In the genomic region with DNA sequence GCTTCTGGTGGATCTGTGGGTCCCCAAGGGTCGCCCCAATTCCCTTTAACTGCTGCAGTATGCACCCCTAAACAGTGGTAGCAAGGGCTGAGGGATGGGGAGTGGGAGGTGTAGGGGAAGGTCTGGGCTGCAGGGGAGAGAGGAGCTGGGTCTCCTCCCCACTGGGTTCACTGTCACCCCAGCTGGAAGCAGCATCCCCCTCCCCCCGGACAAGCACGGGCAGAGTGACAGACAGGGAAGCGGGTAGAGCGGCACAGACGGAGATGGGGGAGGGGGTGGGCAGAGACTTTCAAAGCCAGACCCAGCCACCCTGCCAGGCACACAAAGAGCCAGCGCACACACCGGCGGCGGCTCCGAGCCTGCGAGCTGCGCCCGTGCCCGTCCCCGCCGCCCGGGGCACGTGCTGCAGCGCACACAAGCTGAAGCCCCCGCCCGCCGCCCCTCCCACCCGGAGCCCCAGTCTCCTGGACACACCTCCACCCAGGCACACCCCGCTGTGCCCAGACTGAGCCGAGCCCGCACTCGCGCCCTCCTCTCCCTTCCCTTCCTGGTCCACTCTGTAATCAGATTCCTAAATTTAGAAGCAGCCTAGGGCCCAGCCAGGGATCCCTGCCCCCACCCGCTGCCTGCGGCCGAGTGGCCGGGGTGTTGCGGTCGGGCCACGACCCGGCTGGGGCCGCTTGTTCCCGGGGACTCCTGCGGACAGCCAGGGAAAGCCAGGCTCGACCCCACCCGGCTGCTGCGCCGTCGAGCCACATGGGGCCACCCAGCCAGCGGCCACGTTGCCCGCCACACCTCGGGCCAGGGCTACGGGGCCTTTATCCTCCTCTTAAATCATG, we compare ENCODE assay signal across 8 cellular contexts. TPM values are rescaled to one million over a fixed set of nuclear protein-coding genes. Genes with fewer than 3 reads are reported as not detected.
A peak's percentile ranks its signal among the peaks of the same experiment; 100 is the strongest.
DNase-seq lines count a peak whose midpoint lies in the region; ATAC-seq and TF ChIP-seq lines count a peak whose summit lies in the region.

No MANE protein-coding gene starts in this region.

- H3K27me3 Mint-ChIP-seq in stimulated activated naive CD8-positive, alpha-beta T cell treated with anti-CD3 and anti-CD28 coated beads, Interleukin-15, Interleukin-2, amounts not matched to agents 100 ng/mL and 50 ng/mL, for 24 hours: peaks cover 5% of the 10 kb centered on the region

- DNase-seq in D341Med (ENCODE audit: low spot score): peak; percentile 82
- DNase-seq in MM.1S: peak; percentile 13
- peak; percentile 83 for DNase-seq in cerebellar cortex (ENCODE audit: low spot score)
- peak; percentile 74 to 77 for DNase-seq in left colon

- no peaks in the 10 kb centered on the region for H3K9me3 Mint-ChIP-seq in stimulated activated naive CD8-positive, alpha-beta T cell treated with anti-CD3 and anti-CD28 coated beads, Interleukin-15, Interleukin-2, amounts not matched to agents 100 ng/mL and 50 ng/mL, for 24 hours

- intact Hi-C loops in left colon (cut with DNase I, micrococcal nuclease): no loop called here

- H3K27me3 ChIP-seq in MM.1S (replicated peaks; ENCODE audit: insufficient read depth, low read length): peaks cover 21% of the 10 kb centered on the region

- H3K27ac ChIP-seq in MM.1S (ENCODE audit: low read length): no peak overlapping the region

- peak overlapping the region; percentile 53 for H3K4me3 ChIP-seq in MM.1S (ENCODE audit: low read length)

- H3K9me2 ChIP-seq in MM.1S (replicated peaks; ENCODE audit: insufficient read depth, low read length): no peaks in the 10 kb centered on the region

- peaks cover 12% of the 10 kb centered on the region; the same call in 1 of the 2 replicates for H3K4me1 ChIP-seq in MM.1S (ENCODE audit: low read length)

- H4K20me1 ChIP-seq in MM.1S (ENCODE audit: insufficient read depth, low read length): no peaks in the 10 kb centered on the region

- H3K79me2 ChIP-seq in MM.1S (ENCODE audit: low read length): no peaks in the 10 kb centered on the region

- peak overlapping the region; percentile 80 for H2AFZ ChIP-seq in MM.1S (ENCODE audit: low read length)

- H3K4me1 Mint-ChIP-seq in stimulated activated naive CD8-positive, alpha-beta T cell treated with anti-CD3 and anti-CD28 coated beads, Interleukin-15, Interleukin-2, amounts not matched to agents 100 ng/mL and 50 ng/mL, for 24 hours (ENCODE audit: low read depth): peaks cover 12% of the 10 kb centered on the region

- peak overlapping the region; percentile 86 for H3K4me2 ChIP-seq in MM.1S (ENCODE audit: low read depth, low read length)

- no peak overlapping the region for H3K27ac Mint-ChIP-seq in stimulated activated naive CD8-positive, alpha-beta T cell treated with anti-CD3 and anti-CD28 coated beads, Interleukin-15, Interleukin-2, amounts not matched to agents 100 ng/mL and 50 ng/mL, for 24 hours

- no peaks in the 10 kb centered on the region for H3F3A ChIP-seq in MM.1S (ENCODE audit: insufficient read depth, low read length)

- no peaks in the 10 kb centered on the region for H3K36me3 Mint-ChIP-seq in stimulated activated naive CD8-positive, alpha-beta T cell treated with anti-CD3 and anti-CD28 coated beads, Interleukin-15, Interleukin-2, amounts not matched to agents 100 ng/mL and 50 ng/mL, for 24 hours (ENCODE audit: low read depth)

- ATAC-seq in SK-N-SH treated with all-trans-retinoic acid at 6 μM for 48 hours (peak; percentile 19), left colon (peak; percentile 31), HG03469 (IDR thresholded peaks at IDR 0.05; ENCODE audit: unreplicated experiment) (no peak), GM21786 (IDR thresholded peaks at IDR 0.05; ENCODE audit: unreplicated experiment) (no peak)

- peak overlapping the region; percentile 48 for H3K4me3 Mint-ChIP-seq in stimulated activated naive CD8-positive, alpha-beta T cell treated with anti-CD3 and anti-CD28 coated beads, Interleukin-15, Interleukin-2, amounts not matched to agents 100 ng/mL and 50 ng/mL, for 24 hours

- no peak overlapping the region for H3K9ac ChIP-seq in MM.1S (ENCODE audit: low read length)

- TF ChIP-seq CTCF in MM.1S (IDR thresholded peaks at IDR 0.05; ENCODE audit: low read length): no peak

- H3K9me3 ChIP-seq in MM.1S (replicated peaks; ENCODE audit: insufficient read depth, low read length): no peaks in the 10 kb centered on the region

- H3K36me3 ChIP-seq in MM.1S (replicated peaks; ENCODE audit: insufficient read depth, low read length): no peaks in the 10 kb centered on the region

TF ChIP-seq in SK-N-SH treated with all-trans-retinoic acid at 6 μM for 48 hours, 23 proteins besides CTCF, POLR2A, EP300 and RAD21 (continues in another document):
- TF ChIP-seq ARNTL (CRISPR knock-in tag; IDR thresholded peaks at IDR 0.05; ENCODE audit: borderline replicate concordance, low read depth) (no peak), ZC3H10 (CRISPR knock-in tag; IDR thresholded peaks at IDR 0.05) (no peak), ZFP3 (CRISPR knock-in tag; IDR thresholded peaks at IDR 0.05) (no peak), PPARA (CRISPR knock-in tag; IDR thresholded peaks at IDR 0.05; ENCODE audit: borderline replicate concordance) (no peak), TOX (CRISPR knock-in tag; IDR thresholded peaks at IDR 0.05; ENCODE audit: borderline replicate concordance) (no peak), ZFP30 (CRISPR knock-in tag; IDR thresholded peaks at IDR 0.05) (no peak), OSR1 (CRISPR knock-in tag; IDR thresholded peaks at IDR 0.05) (no peak), GLIS3 (CRISPR knock-in tag; IDR thresholded peaks at IDR 0.05) (no peak), ZNF70 (CRISPR knock-in tag; IDR thresholded peaks at IDR 0.05) (no peak), BACH2 (CRISPR knock-in tag; IDR thresholded peaks at IDR 0.05; ENCODE audit: borderline replicate concordance) (no peak)
- TF ChIP-seq, protein P1, sequence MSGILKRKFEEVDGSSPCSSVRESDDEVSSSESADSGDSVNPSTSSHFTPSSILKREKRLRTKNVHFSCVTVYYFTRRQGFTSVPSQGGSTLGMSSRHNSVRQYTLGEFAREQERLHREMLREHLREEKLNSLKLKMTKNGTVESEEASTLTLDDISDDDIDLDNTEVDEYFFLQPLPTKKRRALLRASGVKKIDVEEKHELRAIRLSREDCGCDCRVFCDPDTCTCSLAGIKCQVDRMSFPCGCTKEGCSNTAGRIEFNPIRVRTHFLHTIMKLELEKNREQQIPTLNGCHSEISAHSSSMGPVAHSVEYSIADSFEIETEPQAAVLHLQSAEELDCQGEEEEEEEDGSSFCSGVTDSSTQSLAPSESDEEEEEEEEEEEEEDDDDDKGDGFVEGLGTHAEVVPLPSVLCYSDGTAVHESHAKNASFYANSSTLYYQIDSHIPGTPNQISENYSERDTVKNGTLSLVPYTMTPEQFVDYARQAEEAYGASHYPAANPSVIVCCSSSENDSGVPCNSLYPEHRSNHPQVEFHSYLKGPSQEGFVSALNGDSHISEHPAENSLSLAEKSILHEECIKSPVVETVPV (CRISPR knock-in tag; IDR thresholded peaks at IDR 0.05): no peak
- TF ChIP-seq, protein P2, sequence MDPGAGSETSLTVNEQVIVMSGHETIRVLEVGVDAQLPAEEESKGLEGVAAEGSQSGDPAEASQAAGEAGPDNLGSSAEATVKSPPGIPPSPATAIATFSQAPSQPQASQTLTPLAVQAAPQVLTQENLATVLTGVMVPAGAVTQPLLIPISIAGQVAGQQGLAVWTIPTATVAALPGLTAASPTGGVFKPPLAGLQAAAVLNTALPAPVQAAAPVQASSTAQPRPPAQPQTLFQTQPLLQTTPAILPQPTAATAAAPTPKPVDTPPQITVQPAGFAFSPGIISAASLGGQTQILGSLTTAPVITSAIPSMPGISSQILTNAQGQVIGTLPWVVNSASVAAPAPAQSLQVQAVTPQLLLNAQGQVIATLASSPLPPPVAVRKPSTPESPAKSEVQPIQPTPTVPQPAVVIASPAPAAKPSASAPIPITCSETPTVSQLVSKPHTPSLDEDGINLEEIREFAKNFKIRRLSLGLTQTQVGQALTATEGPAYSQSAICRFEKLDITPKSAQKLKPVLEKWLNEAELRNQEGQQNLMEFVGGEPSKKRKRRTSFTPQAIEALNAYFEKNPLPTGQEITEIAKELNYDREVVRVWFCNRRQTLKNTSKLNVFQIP (CRISPR knock-in tag; IDR thresholded peaks at IDR 0.05; ENCODE audit: borderline replicate concordance, low read depth): no peak
- TF ChIP-seq, protein P3, sequence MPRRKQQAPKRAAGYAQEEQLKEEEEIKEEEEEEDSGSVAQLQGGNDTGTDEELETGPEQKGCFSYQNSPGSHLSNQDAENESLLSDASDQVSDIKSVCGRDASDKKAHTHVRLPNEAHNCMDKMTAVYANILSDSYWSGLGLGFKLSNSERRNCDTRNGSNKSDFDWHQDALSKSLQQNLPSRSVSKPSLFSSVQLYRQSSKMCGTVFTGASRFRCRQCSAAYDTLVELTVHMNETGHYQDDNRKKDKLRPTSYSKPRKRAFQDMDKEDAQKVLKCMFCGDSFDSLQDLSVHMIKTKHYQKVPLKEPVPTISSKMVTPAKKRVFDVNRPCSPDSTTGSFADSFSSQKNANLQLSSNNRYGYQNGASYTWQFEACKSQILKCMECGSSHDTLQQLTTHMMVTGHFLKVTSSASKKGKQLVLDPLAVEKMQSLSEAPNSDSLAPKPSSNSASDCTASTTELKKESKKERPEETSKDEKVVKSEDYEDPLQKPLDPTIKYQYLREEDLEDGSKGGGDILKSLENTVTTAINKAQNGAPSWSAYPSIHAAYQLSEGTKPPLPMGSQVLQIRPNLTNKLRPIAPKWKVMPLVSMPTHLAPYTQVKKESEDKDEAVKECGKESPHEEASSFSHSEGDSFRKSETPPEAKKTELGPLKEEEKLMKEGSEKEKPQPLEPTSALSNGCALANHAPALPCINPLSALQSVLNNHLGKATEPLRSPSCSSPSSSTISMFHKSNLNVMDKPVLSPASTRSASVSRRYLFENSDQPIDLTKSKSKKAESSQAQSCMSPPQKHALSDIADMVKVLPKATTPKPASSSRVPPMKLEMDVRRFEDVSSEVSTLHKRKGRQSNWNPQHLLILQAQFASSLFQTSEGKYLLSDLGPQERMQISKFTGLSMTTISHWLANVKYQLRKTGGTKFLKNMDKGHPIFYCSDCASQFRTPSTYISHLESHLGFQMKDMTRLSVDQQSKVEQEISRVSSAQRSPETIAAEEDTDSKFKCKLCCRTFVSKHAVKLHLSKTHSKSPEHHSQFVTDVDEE (CRISPR knock-in tag; IDR thresholded peaks at IDR 0.05): no peak; the same call in 1 of the 2 replicates
- TF ChIP-seq, protein P4, sequence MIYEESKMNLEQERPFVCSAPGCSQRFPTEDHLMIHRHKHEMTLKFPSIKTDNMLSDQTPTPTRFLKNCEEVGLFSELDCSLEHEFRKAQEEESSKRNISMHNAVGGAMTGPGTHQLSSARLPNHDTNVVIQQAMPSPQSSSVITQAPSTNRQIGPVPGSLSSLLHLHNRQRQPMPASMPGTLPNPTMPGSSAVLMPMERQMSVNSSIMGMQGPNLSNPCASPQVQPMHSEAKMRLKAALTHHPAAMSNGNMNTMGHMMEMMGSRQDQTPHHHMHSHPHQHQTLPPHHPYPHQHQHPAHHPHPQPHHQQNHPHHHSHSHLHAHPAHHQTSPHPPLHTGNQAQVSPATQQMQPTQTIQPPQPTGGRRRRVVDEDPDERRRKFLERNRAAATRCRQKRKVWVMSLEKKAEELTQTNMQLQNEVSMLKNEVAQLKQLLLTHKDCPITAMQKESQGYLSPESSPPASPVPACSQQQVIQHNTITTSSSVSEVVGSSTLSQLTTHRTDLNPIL (CRISPR knock-in tag; IDR thresholded peaks at IDR 0.05; ENCODE audit: low read depth): no peak

RNA-seq across cellular contexts. Expression of a gene that starts 0.9 kb away (rescaled TPM):
- total RNA-seq in left colon: 1 to 10 TPM; 2.1 to 2.5 TPM

RNA-seq across cellular contexts. Expression of a gene that starts 20.9 kb away (rescaled TPM):
- 10 to 100 TPM; 24.6 to 34.2 TPM for total RNA-seq in left colon

RNA-seq across cellular contexts. Expression of a gene that starts 56.5 kb away (rescaled TPM):
- total RNA-seq in left colon: 100 to 1,000 TPM; 663 to 843 TPM

Comparison
In these comparisons a context has a peak if more than half of its experiments do, and no peak if none do; other contexts are left out.
1. DNase-seq: peak in every context shown above with its lines; median percentile 83 in cerebellar cortex; 82 in D341Med; 76 in left colon; 13 in MM.1S.
2. ATAC-seq: peak in SK-N-SH treated with all-trans-retinoic acid at 6 μM for 48 hours (single experiment) and left colon (single experiment); none in HG03469 (single experiment) and GM21786 (single experiment).